8 cellular contexts compared by ENCODE assay signal in the genomic region with DNA sequence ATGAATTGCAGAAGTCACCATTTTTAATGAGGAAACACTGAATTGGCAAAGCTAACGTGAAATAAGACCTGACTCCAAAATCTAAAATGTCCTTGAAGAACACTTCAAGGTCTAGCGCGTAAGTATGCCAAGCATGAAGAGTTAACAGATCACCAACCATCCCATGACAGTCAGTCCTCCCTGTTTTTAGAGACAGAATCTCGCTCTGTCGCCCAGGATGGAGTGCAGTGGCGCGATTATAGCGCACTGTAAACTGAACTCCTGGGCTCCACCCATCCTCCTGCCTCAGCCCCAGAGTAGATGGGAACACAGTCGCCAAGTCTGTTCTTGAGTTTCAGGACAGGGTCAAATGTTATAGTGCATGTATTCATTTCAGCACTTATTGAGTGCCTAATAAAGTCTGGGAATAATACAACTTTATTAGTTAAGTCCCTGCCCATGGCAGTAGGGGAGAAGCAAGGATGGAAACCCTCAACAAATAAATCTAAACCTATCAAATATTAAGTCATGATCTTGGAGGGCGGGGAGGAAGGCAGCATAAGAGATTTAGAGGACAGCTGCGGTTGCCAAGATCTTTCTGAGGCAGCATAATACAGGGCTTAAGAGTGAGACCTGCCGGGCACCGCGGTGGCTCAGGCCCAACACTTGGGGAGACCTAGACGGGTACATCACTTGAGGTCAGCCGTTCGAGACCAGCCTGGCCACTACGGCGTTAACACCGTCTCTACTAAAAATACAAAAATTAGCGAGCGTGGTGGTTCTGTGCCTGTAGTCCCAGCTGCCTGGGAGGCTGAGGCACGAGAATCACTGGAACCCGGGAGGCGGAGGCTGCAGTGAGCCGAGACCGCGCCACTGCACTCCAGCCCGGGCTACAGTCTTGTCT. TPM values are rescaled to one million over a fixed set of nuclear protein-coding genes. Genes with fewer than 3 reads are reported as not detected.
DNase-seq lines count a peak whose midpoint lies in the region; ATAC-seq and TF ChIP-seq lines count a peak whose summit lies in the region.

No MANE protein-coding gene starts in this region.

- no peaks in the 10 kb centered on the region for H3K9me3 Mint-ChIP-seq in activated T-cell treated with anti-CD3 and anti-CD28 coated beads, Interleukin-2, amount 50 U/mL, for 24 hours
- H3K9me3 Mint-ChIP-seq in activated CD8-positive, alpha-beta T cell treated with anti-CD3 and anti-CD28 coated beads for 36 hours = no peaks in the 10 kb centered on the region

- peak; percentile 43 for DNase-seq in activated T-cell treated with anti-CD3 and anti-CD28 coated beads, Interleukin-2, amount 50 U/mL, for 24 hours
- DNase-seq in activated T-cell treated with anti-CD3 and anti-CD28 coated beads, Interleukin-2, amount 50 U/mL, for 48 hours = no peak
- peak; percentile 13 for DNase-seq in activated CD8-positive, alpha-beta T cell treated with anti-CD3 and anti-CD28 coated beads for 36 hours
- DNase-seq in substantia nigra (lab: John Stamatoyannopoulos, UW) = peak in 4 of 49 donors; percentile 6 to 28 (median 6)
- no peak for DNase-seq in NCI-H524 treated with DMSO at 0.1 percent for 48 hours (lab: John Stamatoyannopoulos, UW)
- no peak for DNase-seq in midbrain (lab: John Stamatoyannopoulos, UW)

- H3K27me3 Mint-ChIP-seq in activated T-cell treated with anti-CD3 and anti-CD28 coated beads, Interleukin-2, amount 50 U/mL, for 24 hours = no peaks in the 10 kb centered on the region
- no peaks in the 10 kb centered on the region for H3K27me3 Mint-ChIP-seq in activated CD8-positive, alpha-beta T cell treated with anti-CD3 and anti-CD28 coated beads for 36 hours

- CTCF ChIA-PET in activated CD8-positive, alpha-beta T cell treated with anti-CD3 and anti-CD28 coated beads for 36 hours (lab: Charles Lee) = interaction anchor here (1.0 kb wide), 1 partner anchor 35 kb away, joined by 4 read pairs; no protein-coding TSS in a partner anchor

- peaks cover 61% of the 10 kb centered on the region for H3K36me3 Mint-ChIP-seq in activated T-cell treated with anti-CD3 and anti-CD28 coated beads, Interleukin-2, amount 50 U/mL, for 24 hours (ENCODE audit: low read depth)
- peaks cover 29% of the 10 kb centered on the region for H3K36me3 Mint-ChIP-seq in activated CD8-positive, alpha-beta T cell treated with anti-CD3 and anti-CD28 coated beads for 36 hours (ENCODE audit: low read depth)

- H3K4me1 Mint-ChIP-seq in activated T-cell treated with anti-CD3 and anti-CD28 coated beads, Interleukin-2, amount 50 U/mL, for 24 hours (ENCODE audit: low read depth) = peaks cover 56% of the 10 kb centered on the region
- H3K4me1 Mint-ChIP-seq in activated CD8-positive, alpha-beta T cell treated with anti-CD3 and anti-CD28 coated beads for 36 hours (ENCODE audit: low read depth) = peaks cover 36% of the 10 kb centered on the region

- peak overlapping the region; percentile 100 for H3K27ac Mint-ChIP-seq in activated T-cell treated with anti-CD3 and anti-CD28 coated beads, Interleukin-2, amount 50 U/mL, for 24 hours
- peak overlapping the region; percentile 99 for H3K27ac Mint-ChIP-seq in activated CD8-positive, alpha-beta T cell treated with anti-CD3 and anti-CD28 coated beads for 36 hours

- POLR2A ChIA-PET in activated CD8-positive, alpha-beta T cell treated with anti-CD3 and anti-CD28 coated beads for 36 hours (lab: Charles Lee) = interaction anchor here (0.6 to 3.4 kb wide), 7 partner anchors 16 to 1623 kb away, joined by 3 to 23 read pairs (median 3); a partner anchor contains a TSS

- peak; percentile 1 for ATAC-seq in HG03045 (IDR thresholded peaks at IDR 0.05; ENCODE audit: unreplicated experiment)
- ATAC-seq in activated CD8-positive, alpha-beta T cell treated with anti-CD3 and anti-CD28 coated beads for 36 hours = no peak

- H3K27ac ChIP-seq in substantia nigra (ENCODE audit: low read depth, low read length, poor library complexity, severe bottlenecking) = peak overlapping the region; percentile 97

- no peak for TF ChIP-seq CTCF in activated CD8-positive, alpha-beta T cell treated with anti-CD3 and anti-CD28 coated beads for 36 hours (IDR thresholded peaks at IDR 0.05)

- H3K4me3 Mint-ChIP-seq in activated T-cell treated with anti-CD3 and anti-CD28 coated beads, Interleukin-2, amount 50 U/mL, for 24 hours = peak overlapping the region; percentile 90
- peak overlapping the region; percentile 84 for H3K4me3 Mint-ChIP-seq in activated CD8-positive, alpha-beta T cell treated with anti-CD3 and anti-CD28 coated beads for 36 hours

- intact Hi-C loops in activated CD8-positive, alpha-beta T cell treated with anti-CD3 and anti-CD28 coated beads for 36 hours (cut with micrococcal nuclease) = no loop called here

- peak overlapping the region; percentile 97 for H3K4me3 ChIP-seq in iPS-11a (ENCODE audit: low read depth, low read length)

RNA-seq across cellular contexts. Expression of a gene that starts 1.1 kb away (rescaled TPM):
- 10 to 100 TPM; 16.6 to 20.8 TPM for total RNA-seq in activated CD8-positive, alpha-beta T cell treated with anti-CD3 and anti-CD28 coated beads for 36 hours

RNA-seq across cellular contexts. Expression of a gene that starts 1.5 kb away (rescaled TPM):
- 100 to 1,000 TPM; 461 to 481 TPM for total RNA-seq in activated CD8-positive, alpha-beta T cell treated with anti-CD3 and anti-CD28 coated beads for 36 hours

RNA-seq across cellular contexts. Expression of a gene that starts 59.1 kb away (rescaled TPM):
- total RNA-seq in activated CD8-positive, alpha-beta T cell treated with anti-CD3 and anti-CD28 coated beads for 36 hours = 1 to 10 TPM; 1.2 to 1.4 TPM

Comparison
In these comparisons a context has a peak if more than half of its experiments do, and no peak if none do; other contexts are left out.
1. DNase-seq: peak in activated T-cell treated with anti-CD3 and anti-CD28 coated beads, Interleukin-2, amount 50 U/mL, for 24 hours (single experiment) and activated CD8-positive, alpha-beta T cell treated with anti-CD3 and anti-CD28 coated beads for 36 hours (single experiment); none in activated T-cell treated with anti-CD3 and anti-CD28 coated beads, Interleukin-2, amount 50 U/mL, for 48 hours (0 of 2), NCI-H524 treated with DMSO at 0.1 percent for 48 hours (single experiment) and midbrain (single experiment).